ENCODE assay signal across 1 cellular context in genomic region chr1:241356519-241357365, GRCh38.
TF ChIP-seq lines count a peak whose summit lies in the region.

TSS of gene RGS7 (minus strand) at chr1:241357205.

TF ChIP-seq in H1, 55 proteins besides CTCF, POLR2A, EP300 and RAD21 (continued from another document):
- peak; percentile 16 for TF ChIP-seq TAF7 (optimal IDR thresholded peaks at IDR 0.05; ENCODE audit: borderline replicate concordance, low read depth, low read length)
- TF ChIP-seq PHF8 (conservative IDR thresholded peaks at IDR 0.05; ENCODE audit: low read depth, low read length), result peak; percentile 38; the same call in 1 of the 2 replicates
- no peak for TF ChIP-seq SP1 (IDR thresholded peaks at IDR 0.05; ENCODE audit: low read depth, low read length)
- no peak for TF ChIP-seq CHD1 (IDR thresholded peaks at IDR 0.05; ENCODE audit: low read depth, low read length)
- TF ChIP-seq MAX (IDR thresholded peaks at IDR 0.05), result peak; percentile 51; the same call in 1 of the 2 replicates
- TF ChIP-seq CHD7 (IDR thresholded peaks at IDR 0.05; ENCODE audit: insufficient replicate concordance, low read length), result no peak
- TF ChIP-seq HDAC6 (IDR thresholded peaks at IDR 0.05; ENCODE audit: low read depth, low read length), result no peak
- TF ChIP-seq FOSL1 (IDR thresholded peaks at IDR 0.05; ENCODE audit: insufficient read depth, low read depth, low read length), result no peak
- TF ChIP-seq BACH1 (IDR thresholded peaks at IDR 0.05; ENCODE audit: low read length), result peak; percentile 35; the same call in 1 of the 2 replicates
- no peak for TF ChIP-seq ZNF274 (IDR thresholded peaks at IDR 0.05; ENCODE audit: borderline replicate concordance, extremely low read depth, low read length)
- TF ChIP-seq NRF1 (IDR thresholded peaks at IDR 0.05; ENCODE audit: low read depth, low read length), result no peak
- TF ChIP-seq SP2 (IDR thresholded peaks at IDR 0.05; ENCODE audit: low read length), result no peak
- TF ChIP-seq SIRT6 (IDR thresholded peaks at IDR 0.05; ENCODE audit: low read length), result no peak
- TF ChIP-seq JUN (IDR thresholded peaks at IDR 0.05; ENCODE audit: low read depth, low read length), result no peak
- no peak for TF ChIP-seq CTBP2 (IDR thresholded peaks at IDR 0.05; ENCODE audit: borderline replicate concordance, insufficient read depth, insufficient read length, low read length)
- no peak for TF ChIP-seq BRCA1 (IDR thresholded peaks at IDR 0.05; ENCODE audit: low read depth, low read length)
- TF ChIP-seq SUZ12 (IDR thresholded peaks at IDR 0.05; ENCODE audit: low read length), result no peak
- TF ChIP-seq SAP30 (IDR thresholded peaks at IDR 0.05; ENCODE audit: insufficient read depth, insufficient replicate concordance, low read length), result no peak
- TF ChIP-seq MAFK (IDR thresholded peaks at IDR 0.05; ENCODE audit: low read depth, low read length), result no peak
- TF ChIP-seq GABPA (IDR thresholded peaks at IDR 0.05; ENCODE audit: borderline replicate concordance, insufficient read depth, low read length), result no peak
- TF ChIP-seq E2F6 (IDR thresholded peaks at IDR 0.05), result no peak
- peak; percentile 66 for TF ChIP-seq USF2 (IDR thresholded peaks at IDR 0.05; ENCODE audit: low read length)
